ENCODE assay signal across 8 cellular contexts in the genomic region with DNA sequence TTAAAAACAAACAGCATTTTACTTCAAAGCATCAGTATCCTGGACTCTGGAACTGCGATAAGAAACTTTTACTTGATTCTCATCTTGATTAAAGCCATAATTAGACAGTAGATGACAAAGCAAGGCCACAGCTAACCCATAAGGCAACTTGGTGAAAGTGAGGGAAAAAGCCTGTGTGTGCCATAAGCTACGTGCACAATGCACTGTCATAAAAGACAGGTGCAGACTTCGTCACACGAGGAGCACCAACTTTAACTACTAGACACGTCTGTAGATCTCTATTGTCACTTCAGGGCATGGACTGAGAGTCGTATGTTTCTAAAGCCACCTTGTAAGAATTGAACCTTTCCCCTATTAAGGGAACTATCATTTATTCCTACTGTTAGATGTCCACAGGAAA. TPM values are rescaled to one million over a fixed set of nuclear protein-coding genes. Genes with fewer than 3 reads are reported as not detected.
"Had no signal": no experiment of that assay in that cellular context is flagged by ENCODE, and none has a peak within 500 bp of the region (broad histone marks: within the 10 kb centered on the region; RNA-seq: fewer than 3 reads in every experiment).

No MANE protein-coding gene starts in this region.

- H2AFZ ChIP-seq: GM23338 had no signal

- ATAC-seq: GM23338, HepG2 had no signal

- H3K4me2 ChIP-seq: GM23338 had no signal

- H3K27ac ChIP-seq: HL-60 had no signal

- H3K4me3 ChIP-seq: GM23338 had no signal

- DNase-seq: H9, HCEC 1CT, KBM-7 had no signal

RNA-seq across cellular contexts. Expression of a gene that starts 49.4 kb away (rescaled TPM):
- total RNA-seq: GM23338, H1, H9, HepG2, HT1080 had no signal
